ENCODE assay signal across 21 cellular contexts in the genomic region with DNA sequence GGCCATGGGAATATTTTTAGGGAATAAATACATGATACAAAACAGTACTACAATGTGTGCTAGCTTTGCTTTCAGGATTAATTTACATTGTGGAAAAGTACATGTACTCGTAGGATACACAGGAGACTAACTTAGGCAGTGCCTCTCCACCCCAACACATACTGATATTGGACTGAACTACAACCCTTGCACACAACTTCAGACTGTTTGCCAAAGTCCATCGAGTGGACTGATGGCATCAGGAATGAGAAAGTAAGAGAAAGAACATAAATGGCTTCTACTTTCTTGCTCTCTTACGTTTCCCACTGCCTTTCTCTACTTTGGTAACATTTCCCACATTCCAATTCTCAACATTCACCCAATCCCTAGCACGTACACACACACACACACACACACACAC.
"Had no signal": no experiment of that assay in that cellular context is flagged by ENCODE, and none has a peak within 500 bp of the region (broad histone marks: within the 10 kb centered on the region; RNA-seq: fewer than 3 reads in every experiment).

No MANE protein-coding gene starts in this region.

- ATAC-seq: activated CD8-positive, alpha-beta T cell treated with anti-CD3 and anti-CD28 coated beads, Interleukin-2, amount 10 ng/mL, durations not matched to agents 7 days and 5 days; foreskin keratinocyte; stimulated activated memory B cell treated with anti-CD40 and anti-IgM and Interleukin-4, amounts not matched to agents 10 μg/mL and 1 μg/mL and 100 μg/mL, for 72 hours had no signal

- DNase-seq: activated CD4-positive, alpha-beta T cell treated with anti-CD3 and anti-CD28 coated beads, Interleukin-2, amount 10 ng/mL, durations not matched to agents 24 days and 14 days; activated CD8-positive, alpha-beta T cell treated with anti-CD3 and anti-CD28 coated beads, Interleukin-2, amount 10 ng/mL, durations not matched to agents 7 days and 5 days; activated naive CD4-positive, alpha-beta T cell treated with anti-CD3 and anti-CD28 coated beads for 36 hours; activated T-cell treated with anti-CD3 and anti-CD28 coated beads, Interleukin-2, amount 50 U/mL, for 24 hours; effector memory CD4-positive, alpha-beta T cell; foreskin keratinocyte; glutamatergic neuron; kidney glomerular epithelial cell; nephron progenitor cell; occipital lobe; SJCRH30; spleen; stimulated activated CD4-positive, alpha-beta T cell treated with anti-CD3 and anti-CD28 coated beads, Interleukin-4, amount 100 ng/mL, for 4 hours; trophoblast cell had no signal

- H3K4me1 Mint-ChIP-seq: activated CD4-positive, alpha-beta T cell treated with anti-CD3 and anti-CD28 coated beads, Interleukin-2, amount 10 ng/mL, durations not matched to agents 24 days and 14 days; nephron progenitor cell; stimulated activated memory B cell treated with anti-CD40 and anti-IgM and Interleukin-4, amounts not matched to agents 10 μg/mL and 1 μg/mL and 100 μg/mL, for 72 hours had no signal

- H3K36me3 ChIP-seq: prostate gland, SJCRH30, spleen had no signal

- H3K27me3 Mint-ChIP-seq: activated CD4-positive, alpha-beta T cell treated with anti-CD3 and anti-CD28 coated beads, Interleukin-2, amount 10 ng/mL, durations not matched to agents 24 days and 14 days; activated T-cell treated with anti-CD3 and anti-CD28 coated beads, Interleukin-2, amount 50 U/mL, for 24 hours; brain; dendritic cell treated with granulocyte-macrophage colony-stimulating factor and Interleukin-4, amounts not matched to agents 40 ng/mL and 50 ng/mL, for 4 days had no signal

- H3K4me3 ChIP-seq: lung, prostate gland, SJCRH30, spleen had no signal

- H3K27me3 ChIP-seq: foreskin keratinocyte, SJCRH30, spleen had no signal

- H3K27ac Mint-ChIP-seq: activated CD4-positive, alpha-beta T cell treated with anti-CD3 and anti-CD28 coated beads, Interleukin-2, amount 10 ng/mL, durations not matched to agents 24 days and 14 days; activated CD8-positive, alpha-beta T cell treated with anti-CD3 and anti-CD28 coated beads, Interleukin-2, amount 10 ng/mL, durations not matched to agents 7 days and 5 days; activated naive CD4-positive, alpha-beta T cell treated with anti-CD3 and anti-CD28 coated beads for 36 hours; activated T-cell treated with anti-CD3 and anti-CD28 coated beads, Interleukin-2, amount 50 U/mL, for 24 hours; activated T-helper 2 cell treated with anti-CD3 and anti-CD28 coated beads, Interferon-gamma antibody, Interleukin-2, Interleukin-4, amounts not matched to agents 10 μg/mL and 5 μg/mL and 100 μg/mL, durations not matched to agents 14 hours and 24 hours and 36 hours; dendritic cell treated with granulocyte-macrophage colony-stimulating factor and Interleukin-4, amounts not matched to agents 40 ng/mL and 50 ng/mL, for 4 days; mesothelial cell of epicardium; nephron progenitor cell; stimulated activated memory B cell treated with anti-CD40 and anti-IgM and Interleukin-4, amounts not matched to agents 10 μg/mL and 1 μg/mL and 100 μg/mL, for 72 hours had no signal

- H3K9me3 ChIP-seq: prostate gland, SJCRH30, spleen had no signal

- H3K4me3 Mint-ChIP-seq: activated CD4-positive, alpha-beta T cell treated with anti-CD3 and anti-CD28 coated beads, Interleukin-2, amount 10 ng/mL, durations not matched to agents 24 days and 14 days; activated CD8-positive, alpha-beta T cell treated with anti-CD3 and anti-CD28 coated beads, Interleukin-2, amount 10 ng/mL, durations not matched to agents 7 days and 5 days; activated naive CD4-positive, alpha-beta T cell treated with anti-CD3 and anti-CD28 coated beads for 36 hours; activated T-cell treated with anti-CD3 and anti-CD28 coated beads, Interleukin-2, amount 50 U/mL, for 24 hours; brain; dendritic cell treated with granulocyte-macrophage colony-stimulating factor and Interleukin-4, amounts not matched to agents 40 ng/mL and 50 ng/mL, for 4 days; mesothelial cell of epicardium; nephron progenitor cell; stimulated activated memory B cell treated with anti-CD40 and anti-IgM and Interleukin-4, amounts not matched to agents 10 μg/mL and 1 μg/mL and 100 μg/mL, for 72 hours had no signal

- H3K27ac ChIP-seq: foreskin keratinocyte, prostate gland, SJCRH30, spleen had no signal

- H3K36me3 Mint-ChIP-seq: mesothelial cell of epicardium; stimulated activated memory B cell treated with anti-CD40 and anti-IgM and Interleukin-4, amounts not matched to agents 10 μg/mL and 1 μg/mL and 100 μg/mL, for 72 hours had no signal

- H3K9me3 Mint-ChIP-seq: activated CD4-positive, alpha-beta T cell treated with anti-CD3 and anti-CD28 coated beads, Interleukin-2, amount 10 ng/mL, durations not matched to agents 24 days and 14 days; activated naive CD4-positive, alpha-beta T cell treated with anti-CD3 and anti-CD28 coated beads for 36 hours; activated T-cell treated with anti-CD3 and anti-CD28 coated beads, Interleukin-2, amount 50 U/mL, for 24 hours; activated T-helper 2 cell treated with anti-CD3 and anti-CD28 coated beads, Interferon-gamma antibody, Interleukin-2, Interleukin-4, amounts not matched to agents 10 μg/mL and 5 μg/mL and 100 μg/mL, durations not matched to agents 14 hours and 24 hours and 36 hours; nephron progenitor cell; stimulated activated memory B cell treated with anti-CD40 and anti-IgM and Interleukin-4, amounts not matched to agents 10 μg/mL and 1 μg/mL and 100 μg/mL, for 72 hours had no signal

- H3K4me1 ChIP-seq: foreskin keratinocyte, prostate gland, SJCRH30 had no signal
